Comparison of ENCODE assay signal across 9 cellular contexts in genomic region chr5:177299711-177300110, GRCh38. TPM values are rescaled to one million over a fixed set of nuclear protein-coding genes. Genes with fewer than 3 reads are reported as not detected.
DNase-seq lines count a peak whose midpoint lies in the region; ATAC-seq and TF ChIP-seq lines count a peak whose summit lies in the region.
"Had no signal": no experiment of that assay in that cellular context is flagged by ENCODE, and none has a peak within 500 bp of the region (broad histone marks: within the 10 kb centered on the region; RNA-seq: fewer than 3 reads in every experiment).

No MANE protein-coding gene starts in this region.

- H3K9me3 ChIP-seq in left lung (no peaks in the 10 kb centered on the region), thyroid gland (no peaks in the 10 kb centered on the region)

- peak overlapping the region; percentile 72 to 89 for H3K27ac ChIP-seq in left lung
- peak overlapping the region; percentile 36 to 70 (median 41) for H3K27ac ChIP-seq in thyroid gland

- no peak for ATAC-seq in activated naive CD4-positive, alpha-beta T cell treated with anti-CD3 and anti-CD28 coated beads, Interleukin-2, amount 50 U/mL, for 72 hours
- no peak for ATAC-seq in left lung
- no peak for ATAC-seq in HG02798 (IDR thresholded peaks at IDR 0.05; ENCODE audit: poor library complexity, unreplicated experiment)

- H3K36me3 ChIP-seq in left lung, result peaks cover 0 to 30% of the 10 kb centered on the region in 2 donors
- H3K36me3 ChIP-seq in thyroid gland, result peaks cover 10 to 14% of the 10 kb centered on the region in 2 donors

- TF ChIP-seq POLR2A in thyroid gland (IDR thresholded peaks at IDR 0.05), result no peak

- peak overlapping the region; percentile 96 for H3K27ac Mint-ChIP-seq in activated naive CD4-positive, alpha-beta T cell treated with anti-CD3 and anti-CD28 coated beads, Interleukin-2, amount 10 ng/mL, durations not matched to agents 7 days and 5 days
- H3K27ac Mint-ChIP-seq in activated naive CD4-positive, alpha-beta T cell treated with anti-CD3 and anti-CD28 coated beads, Interleukin-2, amount 50 U/mL, for 72 hours, result peak overlapping the region in 1 of 2 donors; percentile 79
- H3K27ac Mint-ChIP-seq in activated CD4-positive, alpha-beta memory T cell treated with anti-CD3 and anti-CD28 coated beads, Interleukin-2, amount 10 ng/mL, durations not matched to agents 7 days and 5 days, result peak overlapping the region; percentile 75

- POLR2A ChIA-PET in activated CD4-positive, alpha-beta memory T cell treated with anti-CD3 and anti-CD28 coated beads, Interleukin-2, amount 10 ng/mL, durations not matched to agents 7 days and 5 days (lab: Charles Lee), result interaction anchor here (1.2 to 6.1 kb wide), 5 partner anchors 12 to 167 kb away, joined by 3 to 68 read pairs (median 5); partner anchors contain the start of gene MXD3

- peaks cover 62% of the 10 kb centered on the region for H3K36me3 Mint-ChIP-seq in activated naive CD4-positive, alpha-beta T cell treated with anti-CD3 and anti-CD28 coated beads, Interleukin-2, amount 10 ng/mL, durations not matched to agents 7 days and 5 days
- H3K36me3 Mint-ChIP-seq in activated naive CD4-positive, alpha-beta T cell treated with anti-CD3 and anti-CD28 coated beads, Interleukin-2, amount 50 U/mL, for 72 hours, result peaks cover 19 to 33% of the 10 kb centered on the region in 2 donors
- peaks cover 69% of the 10 kb centered on the region for H3K36me3 Mint-ChIP-seq in activated CD4-positive, alpha-beta memory T cell treated with anti-CD3 and anti-CD28 coated beads, Interleukin-2, amount 10 ng/mL, durations not matched to agents 7 days and 5 days (ENCODE audit: low read depth)

- H3K4me3 ChIP-seq in left lung, result peak overlapping the region in 1 of 2 donors; percentile 12
- no peak overlapping the region for H3K4me3 ChIP-seq in thyroid gland (replicated peaks in 1 of 3)

- H3K4me1 Mint-ChIP-seq in activated naive CD4-positive, alpha-beta T cell treated with anti-CD3 and anti-CD28 coated beads, Interleukin-2, amount 10 ng/mL, durations not matched to agents 7 days and 5 days, result peaks cover 85% of the 10 kb centered on the region
- peaks cover 78% of the 10 kb centered on the region for H3K4me1 Mint-ChIP-seq in activated CD4-positive, alpha-beta memory T cell treated with anti-CD3 and anti-CD28 coated beads, Interleukin-2, amount 10 ng/mL, durations not matched to agents 7 days and 5 days

- peak overlapping the region; percentile 12 for H3K4me3 Mint-ChIP-seq in activated naive CD4-positive, alpha-beta T cell treated with anti-CD3 and anti-CD28 coated beads, Interleukin-2, amount 10 ng/mL, durations not matched to agents 7 days and 5 days
- no peak overlapping the region for H3K4me3 Mint-ChIP-seq in activated CD4-positive, alpha-beta memory T cell treated with anti-CD3 and anti-CD28 coated beads, Interleukin-2, amount 10 ng/mL, durations not matched to agents 7 days and 5 days

- H3K4me1 ChIP-seq in left lung, result peaks cover 36 to 84% of the 10 kb centered on the region in 2 donors
- peaks cover 31 to 39% of the 10 kb centered on the region in 2 donors for H3K4me1 ChIP-seq in thyroid gland

- WGBS in thyroid gland, 2 donors, result 84% methylated on average over 9 of the region's 9 CpGs

- CTCF ChIA-PET in activated naive CD4-positive, alpha-beta T cell treated with anti-CD3 and anti-CD28 coated beads, Interleukin-2, amount 10 ng/mL, durations not matched to agents 7 days and 5 days (lab: Charles Lee), result interaction anchor here (3.5 to 4.6 kb wide), 2 partner anchors 10 to 186 kb away, joined by 18 to 27 read pairs; no protein-coding TSS in a partner anchor
- CTCF ChIA-PET in activated CD4-positive, alpha-beta memory T cell treated with anti-CD3 and anti-CD28 coated beads, Interleukin-2, amount 10 ng/mL, durations not matched to agents 7 days and 5 days (lab: Charles Lee), result interaction anchor here (1.2 to 4.5 kb wide), 3 partner anchors 10 to 186 kb away, joined by 3 to 43 read pairs (median 13); no protein-coding TSS in a partner anchor

- H3K27me3 Mint-ChIP-seq in activated naive CD4-positive, alpha-beta T cell treated with anti-CD3 and anti-CD28 coated beads, Interleukin-2, amount 10 ng/mL, durations not matched to agents 7 days and 5 days, result no peaks in the 10 kb centered on the region
- H3K27me3 Mint-ChIP-seq in activated CD4-positive, alpha-beta memory T cell treated with anti-CD3 and anti-CD28 coated beads, Interleukin-2, amount 10 ng/mL, durations not matched to agents 7 days and 5 days, result no peaks in the 10 kb centered on the region

- no peak for DNase-seq in activated naive CD4-positive, alpha-beta T cell treated with anti-CD3 and anti-CD28 coated beads, Interleukin-2, amount 10 ng/mL, durations not matched to agents 7 days and 5 days
- DNase-seq in activated naive CD4-positive, alpha-beta T cell treated with anti-CD3 and anti-CD28 coated beads, Interleukin-2, amount 50 U/mL, for 72 hours (ENCODE audit: low spot score in 2 of 2), result no peak
- no peak for DNase-seq in activated CD4-positive, alpha-beta memory T cell treated with anti-CD3 and anti-CD28 coated beads, Interleukin-2, amount 10 ng/mL, durations not matched to agents 7 days and 5 days
- DNase-seq in left lung (peak in 1 of 2 donors; percentile 55), thyroid gland (no peak), DMS53 (lab: John Stamatoyannopoulos, UW) (no peak), SHP77 (lab: John Stamatoyannopoulos, UW) (no peak)
- DNase-seq: NCI-H1048 had no signal

- H3K27me3 ChIP-seq in left lung, result no peaks in the 10 kb centered on the region
- H3K27me3 ChIP-seq in thyroid gland, result no peaks in the 10 kb centered on the region

- intact Hi-C loops in left lung (cut with DNase I) (no loop called here), thyroid gland (cut with DNase I) (no loop called here)

- TF ChIP-seq CTCF in left lung (IDR thresholded peaks at IDR 0.05) (no peak), thyroid gland (IDR thresholded peaks at IDR 0.05) (no peak)

- H3K9me3 Mint-ChIP-seq in activated naive CD4-positive, alpha-beta T cell treated with anti-CD3 and anti-CD28 coated beads, Interleukin-2, amount 10 ng/mL, durations not matched to agents 7 days and 5 days, result no peaks in the 10 kb centered on the region
- H3K9me3 Mint-ChIP-seq in activated naive CD4-positive, alpha-beta T cell treated with anti-CD3 and anti-CD28 coated beads, Interleukin-2, amount 50 U/mL, for 72 hours, result no peaks in the 10 kb centered on the region
- H3K9me3 Mint-ChIP-seq in activated CD4-positive, alpha-beta memory T cell treated with anti-CD3 and anti-CD28 coated beads, Interleukin-2, amount 10 ng/mL, durations not matched to agents 7 days and 5 days, result no peaks in the 10 kb centered on the region

RNA-seq across cellular contexts. Expression of gene RAB24, which starts 3.8 kb away (rescaled TPM):
- 10 to 100 TPM; 14.8 to 21.5 TPM for total RNA-seq in activated naive CD4-positive, alpha-beta T cell treated with anti-CD3 and anti-CD28 coated beads, Interleukin-2, amount 50 U/mL, for 72 hours
- total RNA-seq in activated CD4-positive, alpha-beta memory T cell treated with anti-CD3 and anti-CD28 coated beads, Interleukin-2, amount 10 ng/mL, durations not matched to agents 7 days and 5 days, result 10 to 100 TPM; 43.0 to 46.6 TPM
- total RNA-seq in left lung (10 to 100 TPM; 30.3 to 36.2 TPM), thyroid gland (10 to 100 TPM; 18.7 to 53.3 (median 26.3) TPM)

RNA-seq across cellular contexts. Expression of gene PRELID1, which starts 3.9 kb away (rescaled TPM):
- 100 to 1,000 TPM; 161 to 206 TPM for total RNA-seq in activated naive CD4-positive, alpha-beta T cell treated with anti-CD3 and anti-CD28 coated beads, Interleukin-2, amount 50 U/mL, for 72 hours
- total RNA-seq in activated CD4-positive, alpha-beta memory T cell treated with anti-CD3 and anti-CD28 coated beads, Interleukin-2, amount 10 ng/mL, durations not matched to agents 7 days and 5 days, result 100 to 1,000 TPM; 153 to 156 TPM
- total RNA-seq in left lung (100 to 1,000 TPM in 1 of 2 donors, 10 to 100 TPM in 1; 87.8 to 154 TPM), thyroid gland (10 to 100 TPM; 52.8 to 83.2 (median 57.9) TPM)

RNA-seq across cellular contexts. Expression of gene MXD3, which starts 12.0 kb away (rescaled TPM):
- 10 to 100 TPM; 31.4 to 73.9 TPM for total RNA-seq in activated naive CD4-positive, alpha-beta T cell treated with anti-CD3 and anti-CD28 coated beads, Interleukin-2, amount 50 U/mL, for 72 hours
- 10 to 100 TPM; 74.1 to 75.0 TPM for total RNA-seq in activated CD4-positive, alpha-beta memory T cell treated with anti-CD3 and anti-CD28 coated beads, Interleukin-2, amount 10 ng/mL, durations not matched to agents 7 days and 5 days
- total RNA-seq in left lung, result 10 to 100 TPM; 10.8 to 12.4 TPM
- total RNA-seq in thyroid gland, result 10 to 100 TPM in 1 of 4 donors, 1 to 10 TPM in 3; 2.0 to 11.7 (median 7.8) TPM

RNA-seq across cellular contexts. Expression of gene LMAN2, which starts 51.8 kb away (rescaled TPM):
- total RNA-seq in activated naive CD4-positive, alpha-beta T cell treated with anti-CD3 and anti-CD28 coated beads, Interleukin-2, amount 50 U/mL, for 72 hours, result 100 to 1,000 TPM in 1 of 2 donors, 10 to 100 TPM in 1; 96.7 to 108 TPM
- total RNA-seq in activated CD4-positive, alpha-beta memory T cell treated with anti-CD3 and anti-CD28 coated beads, Interleukin-2, amount 10 ng/mL, durations not matched to agents 7 days and 5 days, result 100 to 1,000 TPM; 145 to 149 TPM
- total RNA-seq in left lung (100 to 1,000 TPM; 133 to 155 TPM), thyroid gland (100 to 1,000 TPM; 309 to 465 (median 383) TPM)

RNA-seq across cellular contexts. Expression of gene RGS14, which starts 58.0 kb away (rescaled TPM):
- 10 to 100 TPM; 22.0 to 77.6 TPM for total RNA-seq in activated naive CD4-positive, alpha-beta T cell treated with anti-CD3 and anti-CD28 coated beads, Interleukin-2, amount 50 U/mL, for 72 hours
- 100 to 1,000 TPM; 103 to 107 TPM for total RNA-seq in activated CD4-positive, alpha-beta memory T cell treated with anti-CD3 and anti-CD28 coated beads, Interleukin-2, amount 10 ng/mL, durations not matched to agents 7 days and 5 days
- total RNA-seq in left lung, result 10 to 100 TPM; 14.2 to 28.2 TPM
- 10 to 100 TPM; 22.9 to 42.7 (median 26.7) TPM for total RNA-seq in thyroid gland
